In the genomic region with DNA sequence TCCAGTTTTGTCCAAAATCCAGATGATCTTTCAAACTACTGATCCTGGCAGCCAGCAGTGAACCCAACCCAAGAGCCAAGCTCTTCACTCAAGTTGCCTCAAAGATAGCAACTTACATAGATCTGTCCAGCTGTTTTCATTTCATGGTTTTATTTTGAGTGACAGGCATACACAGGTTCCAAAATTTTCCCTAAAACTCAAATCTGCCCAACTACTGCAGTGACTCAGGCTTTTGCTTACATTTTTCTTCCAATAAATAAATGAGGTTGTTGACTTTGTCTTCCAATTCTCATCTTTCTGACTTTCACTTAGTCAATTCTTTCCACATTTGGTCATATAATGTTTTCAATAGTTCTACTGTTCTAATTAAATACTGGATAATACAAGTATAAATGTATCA, we compare ENCODE assay signal across 23 cellular contexts.
"Had no signal": no experiment of that assay in that cellular context is flagged by ENCODE, and none has a peak within 500 bp of the region (broad histone marks: within the 10 kb centered on the region; RNA-seq: fewer than 3 reads in every experiment).

No MANE protein-coding gene starts in this region.

- H3K27me3 ChIP-seq: colonic mucosa, esophagus squamous epithelium, gastrocnemius medialis, heart right ventricle, left lung had no signal

- H3K9me3 ChIP-seq: colonic mucosa, esophagus squamous epithelium, lower lobe of right lung had no signal

- H3K4me3 Mint-ChIP-seq: dendritic cell treated with granulocyte-macrophage colony-stimulating factor and Interleukin-4, amounts not matched to agents 40 ng/mL and 50 ng/mL, for 4 days; effector memory CD8-positive, alpha-beta T cell; endodermal cell had no signal

- H3K4me1 ChIP-seq: colonic mucosa, esophagus squamous epithelium, gastrocnemius medialis, heart right ventricle, left lung, lower lobe of right lung had no signal

- H3K27ac ChIP-seq: colonic mucosa, epithelial cell of prostate, esophagus squamous epithelium, gastrocnemius medialis, heart right ventricle, left lung, lower lobe of right lung had no signal

- H3K4me3 ChIP-seq: colonic mucosa, esophagus squamous epithelium, gastrocnemius medialis, heart right ventricle, left lung, lower lobe of right lung had no signal

- H3K36me3 ChIP-seq: colonic mucosa, esophagus squamous epithelium, gastrocnemius medialis, heart right ventricle, left lung, lower lobe of right lung had no signal

- H3K4me1 Mint-ChIP-seq: endodermal cell had no signal

- DNase-seq: colonic mucosa; cortex of kidney; effector CD8-positive, alpha-beta T cell; effector memory CD8-positive, alpha-beta T cell; endodermal cell; erythroblast; esophagus squamous epithelium; foreskin fibroblast; foreskin melanocyte; gastrocnemius medialis; glutamatergic neuron; head of caudate nucleus; heart right ventricle; hippocampal formation; left cardiac atrium; left lung; left ventricle myocardium superior; lower lobe of right lung; mesenchymal stem cell; midbrain had no signal

- H3K27ac Mint-ChIP-seq: dendritic cell treated with granulocyte-macrophage colony-stimulating factor and Interleukin-4, amounts not matched to agents 40 ng/mL and 50 ng/mL, for 4 days; effector memory CD8-positive, alpha-beta T cell; endodermal cell had no signal

- ATAC-seq: effector memory CD8-positive, alpha-beta T cell; esophagus mucosa; gastrocnemius medialis; heart right ventricle; left cardiac atrium; left lung; left ventricle myocardium superior; lower lobe of right lung had no signal

- H3K27me3 Mint-ChIP-seq: dendritic cell treated with granulocyte-macrophage colony-stimulating factor and Interleukin-4, amounts not matched to agents 40 ng/mL and 50 ng/mL, for 4 days; effector memory CD8-positive, alpha-beta T cell had no signal
